In genomic region chr19:21143428-21143827, GRCh38 we compare ENCODE assay signal across 12 cellular contexts. TPM values are rescaled to one million over a fixed set of nuclear protein-coding genes. Genes with fewer than 3 reads are reported as not detected.
DNase-seq lines count a peak whose midpoint lies in the region; ATAC-seq and TF ChIP-seq lines count a peak whose summit lies in the region.
"Had no signal": no experiment of that assay in that cellular context is flagged by ENCODE, and none has a peak within 500 bp of the region (broad histone marks: within the 10 kb centered on the region; RNA-seq: fewer than 3 reads in every experiment).

No MANE protein-coding gene starts in this region.

- H3K79me2 ChIP-seq in SK-N-SH (ENCODE audit: insufficient read depth) (peaks cover 48% of the 10 kb centered on the region), PC-3 (ENCODE audit: low read length) (peaks cover 18% of the 10 kb centered on the region), osteoblast (ENCODE audit: insufficient read depth, low read length) (peaks cover 18% of the 10 kb centered on the region)

- H3K36me3 ChIP-seq in SK-N-SH (replicated peaks in 1 of 2; ENCODE audit: control insufficient read depth in 1 of 2, insufficient read depth in 2 of 2, low read length in 1 of 2) (peaks cover 22 to 49% of the 10 kb centered on the region in 2 experiments), PC-3 (ENCODE audit: low read depth, low read length) (peaks cover 50% of the 10 kb centered on the region), endodermal cell (ENCODE audit: control insufficient read depth, insufficient read depth, low read length) (peaks cover 53% of the 10 kb centered on the region), osteoblast (ENCODE audit: insufficient read depth, low read length) (peaks cover 37% of the 10 kb centered on the region)

- H3K4me2 ChIP-seq in SK-N-SH (peak overlapping the region; percentile 71; the same call in 1 of the 2 replicates), PC-3 (ENCODE audit: low read length) (peak overlapping the region; percentile 89; the same call in 1 of the 2 replicates), osteoblast (ENCODE audit: insufficient read depth, low read length) (peak overlapping the region; percentile 72)

- POLR2A ChIA-PET in SK-N-SH (lab: Yijun Ruan, JAX) (no interaction called here), PC-3 (lab: Charles Lee; ENCODE audit: unreplicated experiment) (no interaction called here)

- H3K9me2 ChIP-seq in SK-N-SH = no peaks in the 10 kb centered on the region
- no peaks in the 10 kb centered on the region for H3K9me2 ChIP-seq in PC-3 (replicated peaks; ENCODE audit: low read length)

- TF ChIP-seq RAD21 in SK-N-SH (IDR thresholded peaks at IDR 0.05; ENCODE audit: low read length) = no peak

- H3K36me3 Mint-ChIP-seq in endodermal cell (ENCODE audit: low read depth) = peaks cover 52% of the 10 kb centered on the region

- H3K9ac ChIP-seq in SK-N-SH = no peak overlapping the region
- no peak overlapping the region for H3K9ac ChIP-seq in PC-3 (ENCODE audit: low read length)
- no peak overlapping the region for H3K9ac ChIP-seq in endodermal cell (ENCODE audit: extremely low read depth, low read length, poor library complexity, severe bottlenecking)

- WGBS in SK-N-SH (ENCODE audit: low lambda C conversion rate) = 87% methylated on average over 5 of the region's 5 CpGs
- WGBS in endodermal cell (ENCODE audit: insufficient coverage in 1 of 2, insufficient read length in 1 of 2), 2 experiments = 93 to 98% methylated on average over 3 to 5 of the region's 5 CpGs

- no peak overlapping the region for H3K27ac Mint-ChIP-seq in endodermal cell

- no peak for DNase-seq in SK-N-SH
- DNase-seq in PC-3 = no peak
- no peak for DNase-seq in endodermal cell
- DNase-seq in osteoblast (ENCODE audit: insufficient read length, low spot score, missing footprints) = peak; percentile 22
- DNase-seq in globus pallidus (ENCODE audit: low spot score) = no peak
- DNase-seq: activated CD8-positive, alpha-beta memory T cell treated with anti-CD3 and anti-CD28 coated beads, Interleukin-2, amount 50 U/mL, for 48 hours; foreskin melanocyte; NCI-H526 treated with DMSO at 0.1 percent for 48 hours had no signal

- no TSS peak for BruUV-seq in PC-3 (replicated peaks; lab: Mats Ljungman, UMichigan)

- peaks cover 45% of the 10 kb centered on the region for H3K9me3 Mint-ChIP-seq in endodermal cell

- H3K4me1 ChIP-seq in SK-N-SH (ENCODE audit: control insufficient read depth in 1 of 2, insufficient read depth in 2 of 2, low read depth in 1 of 2, low read length in 1 of 2) = peaks cover 0 to 3% of the 10 kb centered on the region in 2 experiments; a peak in 2 of 4 replicates
- H3K4me1 ChIP-seq in PC-3 (ENCODE audit: insufficient read depth, low read length) = 0 out of 2 replicates have a peak, but pooled peaks cover 6% of the 10 kb centered on the region
- H3K4me1 ChIP-seq in endodermal cell (ENCODE audit: control insufficient read depth, insufficient read depth, low read length) = no peaks in the 10 kb centered on the region
- peaks cover 6% of the 10 kb centered on the region for H3K4me1 ChIP-seq in osteoblast (ENCODE audit: insufficient read depth, low read length)

- H3K9me3 ChIP-seq in SK-N-SH (peaks cover under 1% of the 10 kb centered on the region; the same call in 1 of the 2 replicates), PC-3 (ENCODE audit: low read length) (peaks cover 14% of the 10 kb centered on the region), endodermal cell (ENCODE audit: control insufficient read depth, low read length) (peaks cover 53% of the 10 kb centered on the region), osteoblast (ENCODE audit: low read depth, low read length) (no peaks in the 10 kb centered on the region)

- H3F3A ChIP-seq in SK-N-SH (replicated peaks; ENCODE audit: insufficient read depth) = no peaks in the 10 kb centered on the region
- no peaks in the 10 kb centered on the region for H3F3A ChIP-seq in PC-3 (ENCODE audit: low read length, unreplicated experiment)

- H2AFZ ChIP-seq in SK-N-SH (ENCODE audit: low read depth) = no peak overlapping the region
- no peak overlapping the region for H2AFZ ChIP-seq in PC-3 (ENCODE audit: low read length)
- no peak overlapping the region for H2AFZ ChIP-seq in osteoblast (ENCODE audit: low read length)

- H3K4me3 ChIP-seq in SK-N-SH (ENCODE audit: low read depth in 2 of 2, low read length in 1 of 2) (no peak overlapping the region), PC-3 (ENCODE audit: low read length) (peak overlapping the region; percentile 90), endodermal cell (ENCODE audit: low read length) (peak overlapping the region; percentile 92), osteoblast (ENCODE audit: insufficient read depth, low read length) (no peak overlapping the region)

- no peaks in the 10 kb centered on the region for H3K27me3 ChIP-seq in SK-N-SH (ENCODE audit: insufficient read depth)
- H3K27me3 ChIP-seq in PC-3 (ENCODE audit: low read length) = no peaks in the 10 kb centered on the region
- no peaks in the 10 kb centered on the region for H3K27me3 ChIP-seq in endodermal cell (ENCODE audit: control insufficient read depth, insufficient read depth, low read length, poor library complexity, severe bottlenecking)
- no peaks in the 10 kb centered on the region for H3K27me3 ChIP-seq in osteoblast (ENCODE audit: insufficient read depth, low read length)

- peak overlapping the region; percentile 97 for H3K4me3 Mint-ChIP-seq in endodermal cell

- TF ChIP-seq EP300 in SK-N-SH (IDR thresholded peaks at IDR 0.05; ENCODE audit: borderline replicate concordance in 1 of 2, low read depth in 1 of 2, low read length in 1 of 2) = no peak

- intact Hi-C loops in PC-3 (cut with micrococcal nuclease) = no loop called here

- ATAC-seq in SK-N-SH treated with all-trans-retinoic acid at 6 μM for 48 hours (no peak), PC-3 (no peak), HG02885 (IDR thresholded peaks at IDR 0.05; ENCODE audit: poor library complexity, unreplicated experiment) (no peak), GM18511 (IDR thresholded peaks at IDR 0.05; ENCODE audit: unreplicated experiment) (no peak)

- peaks cover 11% of the 10 kb centered on the region for H3K4me1 Mint-ChIP-seq in endodermal cell

- H3K27ac ChIP-seq in SK-N-SH (ENCODE audit: low read depth in 2 of 2, low read length in 1 of 2) (no peak overlapping the region), PC-3 (ENCODE audit: low read length) (no peak overlapping the region), endodermal cell (ENCODE audit: low read depth, low read length) (no peak overlapping the region), osteoblast (ENCODE audit: low read depth, low read length) (no peak overlapping the region)
- H3K27ac ChIP-seq: 22Rv1 had no signal

- no peaks in the 10 kb centered on the region for H3K27me3 Mint-ChIP-seq in endodermal cell (ENCODE audit: insufficient read depth)

- no peak for TF ChIP-seq CTCF in SK-N-SH (IDR thresholded peaks at IDR 0.05)
- TF ChIP-seq CTCF in PC-3 (conservative IDR thresholded peaks at IDR 0.05; ENCODE audit: low read depth, low read length) = no peak
- no peak for TF ChIP-seq CTCF in endodermal cell (conservative IDR thresholded peaks at IDR 0.05)
- TF ChIP-seq CTCF in osteoblast (IDR thresholded peaks at IDR 0.05; ENCODE audit: extremely low read depth, low read depth, low read length) = no peak

- H4K20me1 ChIP-seq in SK-N-SH (ENCODE audit: insufficient read depth) (no peaks in the 10 kb centered on the region), PC-3 (ENCODE audit: low read length) (no peaks in the 10 kb centered on the region), osteoblast (ENCODE audit: insufficient read depth, low read length) (no peaks in the 10 kb centered on the region)

- CTCF ChIA-PET in SK-N-SH (lab: Yijun Ruan, JAX) = no interaction called here
- CTCF ChIA-PET in PC-3 (lab: Charles Lee) = no interaction called here

TF ChIP-seq in SK-N-SH treated with all-trans-retinoic acid at 6 μM for 48 hours, 23 proteins besides CTCF, POLR2A, EP300 and RAD21:
- TF ChIP-seq, protein P1, sequence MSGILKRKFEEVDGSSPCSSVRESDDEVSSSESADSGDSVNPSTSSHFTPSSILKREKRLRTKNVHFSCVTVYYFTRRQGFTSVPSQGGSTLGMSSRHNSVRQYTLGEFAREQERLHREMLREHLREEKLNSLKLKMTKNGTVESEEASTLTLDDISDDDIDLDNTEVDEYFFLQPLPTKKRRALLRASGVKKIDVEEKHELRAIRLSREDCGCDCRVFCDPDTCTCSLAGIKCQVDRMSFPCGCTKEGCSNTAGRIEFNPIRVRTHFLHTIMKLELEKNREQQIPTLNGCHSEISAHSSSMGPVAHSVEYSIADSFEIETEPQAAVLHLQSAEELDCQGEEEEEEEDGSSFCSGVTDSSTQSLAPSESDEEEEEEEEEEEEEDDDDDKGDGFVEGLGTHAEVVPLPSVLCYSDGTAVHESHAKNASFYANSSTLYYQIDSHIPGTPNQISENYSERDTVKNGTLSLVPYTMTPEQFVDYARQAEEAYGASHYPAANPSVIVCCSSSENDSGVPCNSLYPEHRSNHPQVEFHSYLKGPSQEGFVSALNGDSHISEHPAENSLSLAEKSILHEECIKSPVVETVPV (CRISPR knock-in tag; IDR thresholded peaks at IDR 0.05) = no peak
- no peak for TF ChIP-seq TCF4 (CRISPR knock-in tag; IDR thresholded peaks at IDR 0.05; ENCODE audit: borderline replicate concordance)

RNA-seq across cellular contexts. Expression of gene ZNF431, which starts 1.6 kb away (rescaled TPM):
- polyA plus RNA-seq in SK-N-SH (2012; rRNA removed) = 2.4 and 3.8 TPM in 2 replicates
- polyA plus RNA-seq in SK-N-SH (2012; cell fraction: cytosol; rRNA removed) = 2.2 and 2.5 TPM in 2 replicates
- polyA plus RNA-seq in SK-N-SH (2012; cell fraction: nucleus; rRNA removed) = 6.2 and 9.6 TPM in 2 replicates
- total RNA-seq in PC-3 (2014; rRNA removed) = 2.5 and 9.2 TPM in 2 replicates
- total RNA-seq in endodermal cell = 10 to 100 TPM; 34.6 to 39.0 TPM
- polyA plus RNA-seq in endodermal cell (2013, experiment 1 of 2) = 18.1 TPM
- polyA plus RNA-seq in endodermal cell (2013, experiment 2 of 2) = 20.1 TPM
- 3.8 and 4.0 TPM in 2 replicates for total RNA-seq in osteoblast

Comparison
In these comparisons a context has a peak if more than half of its experiments do, and no peak if none do; other contexts are left out.
1. H3K4me3 ChIP-seq: peak in PC-3 (single experiment) and endodermal cell (single experiment); none in SK-N-SH (0 of 2) and osteoblast (single experiment).
2. Peak in every context shown above with its lines, with median percentiles within 50 percentile points of each other: H3K4me2 ChIP-seq.